In genomic region chr2:202033317-202034248, GRCh38 we compare ENCODE assay signal across 8 cellular contexts. TPM values are rescaled to one million over a fixed set of nuclear protein-coding genes. Genes with fewer than 3 reads are reported as not detected.
DNase-seq lines count a peak whose midpoint lies in the region; ATAC-seq, FAIRE-seq and TF ChIP-seq lines count a peak whose summit lies in the region.

Gene FZD7 (plus strand): TSS chr2:202033855. CDS start chr2:202034648, 793 bp downstream.

- H2AFZ ChIP-seq in IMR-90 (replicated peaks; ENCODE audit: low read length, poor library complexity), result peak within 1 kb of the TSS; percentile 89

- no TSS peak for BruUV-seq in IMR-90 (replicated peaks; lab: Mats Ljungman, UMichigan)

- TF ChIP-seq RAD21 in IMR-90 (IDR thresholded peaks at IDR 0.05; ENCODE audit: low read length), result peak; percentile 24

- WGBS in IMR-90 (ENCODE audit: extremely low coverage in 2 of 2, insufficient read length in 1 of 2), 2 experiments, result 0% methylated on average over 53 of the region's 109 CpGs; no CpG with 5 or more reads in 1 of the 2 experiments

- peak within 1 kb of the TSS; percentile 75 for H4K91ac ChIP-seq in IMR-90 (ENCODE audit: insufficient read depth, low read depth, low read length)

- H3K9me1 ChIP-seq in IMR-90 (ENCODE audit: insufficient read depth, low read length), result peaks cover 5% of the 10 kb centered on the region; the same call in 1 of the 2 replicates

- TF ChIP-seq CTCF in IMR-90 (conservative IDR thresholded peaks at IDR 0.05; ENCODE audit: low read depth, low read length) (0 out of 2 replicates have a peak, but pooled peaks have one; percentile 0), neutrophil (IDR thresholded peaks at IDR 0.05) (no peak)

- no peaks in the 10 kb centered on the region for H3K27me3 ChIP-seq in IMR-90 (ENCODE audit: control insufficient read depth, insufficient read depth, low read length)
- H3K27me3 ChIP-seq in SJCRH30, result no peaks in the 10 kb centered on the region
- H3K27me3 ChIP-seq in neutrophil, result peaks cover 96% of the 10 kb centered on the region
- peaks cover 12 to 37% (median 27%) of the 10 kb centered on the region in 5 donors for H3K27me3 ChIP-seq in subcutaneous abdominal adipose tissue (ENCODE audit: control insufficient read depth in 5 of 5, insufficient read depth in 4 of 5, low read length in 5 of 5)

- peak within 1 kb of the TSS; percentile 93 for H3K18ac ChIP-seq in IMR-90 (ENCODE audit: low read depth, low read length)

- peak within 1 kb of the TSS; percentile 98 for H3K27ac ChIP-seq in IMR-90 (ENCODE audit: insufficient read depth, low read length)
- H3K27ac ChIP-seq in SJCRH30, result peak within 1 kb of the TSS; percentile 81
- H3K27ac ChIP-seq in neutrophil, result peak within 1 kb of the TSS; percentile 42
- H3K27ac ChIP-seq in subcutaneous abdominal adipose tissue (ENCODE audit: low read depth, low read length), result peak within 1 kb of the TSS; percentile 72

- DNase-seq in DMS79 (lab: John Stamatoyannopoulos, UW), result peak; percentile 77
- peak; percentile 92 for DNase-seq in IMR-90
- peak; percentile 90 for DNase-seq in SJCRH30
- DNase-seq in activated naive CD4-positive, alpha-beta T cell treated with Interleukin-2 at 50 U/mL for 16 hours, result peak; percentile 87
- DNase-seq in frontal cortex (ENCODE audit: low spot score in 2 of 2), result peak; percentile 87 to 89

- peak within 1 kb of the TSS; percentile 98 for H3K14ac ChIP-seq in IMR-90 (replicated peaks; ENCODE audit: low read depth, low read length)

- peak within 1 kb of the TSS; percentile 98 for H3K56ac ChIP-seq in IMR-90 (ENCODE audit: extremely low read depth, insufficient read depth, low read length)

- POLR2A ChIA-PET in IMR-90 (lab: Charles Lee; ENCODE audit: unreplicated experiment), result interaction anchor here (0.6 to 1.0 kb wide), 2 partner anchors 173 to 381 kb away, joined by 3 to 4 read pairs; no protein-coding TSS in a partner anchor

- H2BK15ac ChIP-seq in IMR-90 (ENCODE audit: low read depth, low read length), result peak within 1 kb of the TSS; percentile 48; the same call in 2 of the 3 replicates

- intact Hi-C loops in IMR-90 (cut with micrococcal nuclease), result loop anchor here (1.0 to 10.0 kb wide), 5 partner anchors 61 to 797 kb away; partner anchors contain the start of gene BMPR2

- ATAC-seq in GM21528 (IDR thresholded peaks at IDR 0.05; ENCODE audit: low FRiP score, unreplicated experiment), result peak; percentile 83
- ATAC-seq in IMR-90 (ENCODE audit: low read depth), result peak; percentile 73

- H2AK5ac ChIP-seq in IMR-90 (ENCODE audit: low read depth, low read length), result peak within 1 kb of the TSS; percentile 74; the same call in 1 of the 2 replicates

- TF ChIP-seq POLR2A in IMR-90 (IDR thresholded peaks at IDR 0.05; ENCODE audit: low read depth, low read length), result peak; percentile 73

- H3K9me3 ChIP-seq in IMR-90 (ENCODE audit: control insufficient read depth, insufficient read depth, low read length) (no peaks in the 10 kb centered on the region), SJCRH30 (replicated peaks) (no peaks in the 10 kb centered on the region), neutrophil (no peaks in the 10 kb centered on the region), subcutaneous abdominal adipose tissue (ENCODE audit: control insufficient read depth in 5 of 5, low read length in 5 of 5) (peaks cover 0 to 8% (median 4%) of the 10 kb centered on the region in 5 donors)

- in situ Hi-C loops in IMR-90 (cut with MboI; ENCODE audit: low sequenced_read_pairs), result no loop called here

- H2AK9ac ChIP-seq in IMR-90 (replicated peaks; ENCODE audit: low read depth, low read length, poor library complexity), result peak within 1 kb of the TSS; percentile 97

- H2BK5ac ChIP-seq in IMR-90 (ENCODE audit: low read depth, low read length, poor library complexity, severe bottlenecking), result peak within 1 kb of the TSS; percentile 96

- H4K5ac ChIP-seq in IMR-90 (ENCODE audit: low read depth, low read length), result peak within 1 kb of the TSS; percentile 86

- peak within 1 kb of the TSS; percentile 46 to 89; a peak in 3 of 4 replicates for H4K8ac ChIP-seq in IMR-90 (ENCODE audit: low read depth in 2 of 2, low read length in 2 of 2)

- H3K36me3 ChIP-seq in IMR-90 (ENCODE audit: control insufficient read depth, insufficient read depth, low read length) (peaks cover 24% of the 10 kb centered on the region), SJCRH30 (no peaks in the 10 kb centered on the region), neutrophil (no peaks in the 10 kb centered on the region), subcutaneous abdominal adipose tissue (ENCODE audit: control insufficient read depth in 5 of 5, insufficient read depth in 5 of 5, low read length in 5 of 5) (no peaks in the 10 kb centered on the region)

- peaks cover 36% of the 10 kb centered on the region for H4K20me1 ChIP-seq in IMR-90 (ENCODE audit: insufficient read depth, low read length)

- no peak for FAIRE-seq in frontal cortex (lab: Jason Lieb, UNC)

- H2BK20ac ChIP-seq in IMR-90 (ENCODE audit: low read depth, low read length), result peak within 1 kb of the TSS; percentile 38; the same call in 1 of the 2 replicates

- peak within 1 kb of the TSS; percentile 92 for H3K4ac ChIP-seq in IMR-90 (ENCODE audit: low read depth, low read length)

- peaks cover 6% of the 10 kb centered on the region for H3K4me1 ChIP-seq in IMR-90 (ENCODE audit: control insufficient read depth, insufficient read depth, low read length)
- no peaks in the 10 kb centered on the region for H3K4me1 ChIP-seq in SJCRH30
- H3K4me1 ChIP-seq in neutrophil (ENCODE audit: control insufficient read depth in 1 of 2, insufficient read depth in 1 of 2, low read depth in 1 of 2, low read length in 1 of 2), result peaks cover 25 to 28% of the 10 kb centered on the region in 2 experiments
- peaks cover 0 to 46% (median 37%) of the 10 kb centered on the region in 5 donors for H3K4me1 ChIP-seq in subcutaneous abdominal adipose tissue (ENCODE audit: control insufficient read depth in 5 of 5, insufficient read depth in 5 of 5, low read length in 5 of 5)

- peak within 1 kb of the TSS; percentile 98 for H3K9ac ChIP-seq in IMR-90 (ENCODE audit: low read depth, low read length)
- peak within 1 kb of the TSS in 4 of 5 donors; percentile 60 to 83 (median 70) for H3K9ac ChIP-seq in subcutaneous abdominal adipose tissue (ENCODE audit: low read length in 5 of 5)

- CTCF ChIA-PET in IMR-90 (lab: Yijun Ruan, JAX), result no interaction called here

- dilution Hi-C loops in IMR-90 (cut with HindIII; ENCODE audit: low sequenced_read_pairs, unreplicated experiment), result no loop called here

- peak within 1 kb of the TSS; percentile 96 for H3K23ac ChIP-seq in IMR-90 (ENCODE audit: low read depth, low read length)

- peak within 1 kb of the TSS; percentile 86 for H2BK120ac ChIP-seq in IMR-90 (ENCODE audit: low read depth, low read length)

- H3K4me2 ChIP-seq in IMR-90 (ENCODE audit: low read depth, low read length), result peak within 1 kb of the TSS; percentile 96

- H3K79me1 ChIP-seq in IMR-90 (ENCODE audit: low read depth in 1 of 2, low read length in 2 of 2), result peaks cover 0 to 23% of the 10 kb centered on the region in 2 experiments; a peak in 3 of 4 replicates

- H3K4me3 ChIP-seq in IMR-90 (ENCODE audit: insufficient read depth, low read depth, low read length), result peak within 1 kb of the TSS; percentile 94
- H3K4me3 ChIP-seq in SJCRH30, result peak within 1 kb of the TSS; percentile 76
- H3K4me3 ChIP-seq in neutrophil (ENCODE audit: low read depth in 1 of 2, low read length in 1 of 2), result peak within 1 kb of the TSS; percentile 74 to 82
- peak within 1 kb of the TSS; percentile 66 to 91 (median 83) for H3K4me3 ChIP-seq in subcutaneous abdominal adipose tissue (ENCODE audit: low read depth in 1 of 5, low read length in 5 of 5)

TF ChIP-seq in IMR-90, 13 proteins besides CTCF, POLR2A, EP300 and RAD21:
- TF ChIP-seq RCOR1 (IDR thresholded peaks at IDR 0.05; ENCODE audit: insufficient replicate concordance, low read length), result no peak
- peak; percentile 54; the same call in 1 of the 2 replicates for TF ChIP-seq MXI1 (IDR thresholded peaks at IDR 0.05; ENCODE audit: borderline replicate concordance, low read depth, low read length)
- no peak for TF ChIP-seq RFX5 (IDR thresholded peaks at IDR 0.05; ENCODE audit: low read depth, low read length)
- peak; percentile 18; the same call in 1 of the 2 replicates for TF ChIP-seq SMC3 (IDR thresholded peaks at IDR 0.05; ENCODE audit: low read depth, low read length)
- no peak for TF ChIP-seq NFE2L2 (IDR thresholded peaks at IDR 0.05; ENCODE audit: low read depth, low read length)
- TF ChIP-seq MAZ (IDR thresholded peaks at IDR 0.05; ENCODE audit: borderline replicate concordance, low read depth, low read length), result peak; percentile 100
- TF ChIP-seq ELK1 (IDR thresholded peaks at IDR 0.05; ENCODE audit: borderline replicate concordance, low read depth, low read length), result no peak
- peak; percentile 45; the same call in 1 of the 2 replicates for TF ChIP-seq BHLHE40 (IDR thresholded peaks at IDR 0.05; ENCODE audit: low read depth, low read length)

RNA-seq across cellular contexts. Expression of gene FZD7, which starts in this region (rescaled TPM):
- total RNA-seq in IMR-90 (2012; rRNA removed), result 62.4 and 81.1 TPM in 2 replicates
- polyA plus RNA-seq in IMR-90 (2012; rRNA removed), result 87.9 and 90.9 TPM in 2 replicates
- polyA plus RNA-seq in IMR-90 (2012; cell fraction: cytosol; rRNA removed), result 34.4 and 91.8 TPM in 2 replicates
- polyA plus RNA-seq in IMR-90 (2012; cell fraction: nucleus; rRNA removed; ENCODE audit: low replicate concordance), result 21.3 and 47.0 TPM in 2 replicates
- total RNA-seq in SJCRH30 (2014; rRNA removed; shearing (Covaris generic)), result 9.2 and 10.0 TPM in 2 replicates
- total RNA-seq in frontal cortex, result 15.5 TPM

Comparison
In these comparisons a context has a peak if more than half of its experiments do, and no peak if none do; other contexts are left out.
1. Peak in every context shown above with its lines: DNase-seq, ATAC-seq, H3K4me3 ChIP-seq and H3K27ac ChIP-seq.
2. H3K27ac ChIP-seq: peak in every context shown above with its lines; median percentile 98 in IMR-90; 81 in SJCRH30; 72 in subcutaneous abdominal adipose tissue; 42 in neutrophil.